ENCODE assay signal across 34 cellular contexts in the genomic region with DNA sequence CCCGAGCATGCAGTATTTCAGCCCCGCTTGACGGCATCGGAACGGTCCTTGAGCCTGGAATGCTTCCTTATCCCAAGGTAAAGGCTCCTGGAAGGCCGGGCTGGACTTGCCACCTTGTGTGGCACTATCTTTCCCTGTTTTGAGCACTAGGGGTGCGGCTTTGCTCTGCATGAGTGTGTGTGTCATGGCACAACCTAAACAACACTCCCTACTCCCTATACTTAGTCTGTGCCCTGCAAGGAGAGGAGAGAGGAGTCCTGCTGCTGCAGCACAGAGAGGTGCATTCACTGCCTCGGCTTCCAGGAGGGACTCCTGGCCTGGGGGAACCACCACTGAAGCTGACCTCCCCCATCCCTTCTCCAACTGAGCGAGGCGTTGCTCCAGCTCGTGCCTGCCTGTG.
"Had no signal": no experiment of that assay in that cellular context is flagged by ENCODE, and none has a peak within 500 bp of the region (broad histone marks: within the 10 kb centered on the region; RNA-seq: fewer than 3 reads in every experiment).

No MANE protein-coding gene starts in this region.

- H3K27ac ChIP-seq: adrenal gland, ascending aorta, body of pancreas, brain microvascular endothelial cell, breast epithelium, cardiac muscle cell had no signal

- FAIRE-seq: astrocyte, bronchial epithelial cell had no signal

- ATAC-seq: activated naive CD4-positive, alpha-beta T cell treated with anti-CD3 and anti-CD28 coated beads, Interleukin-2, amount 50 U/mL, for 72 hours; activated naive CD8-positive, alpha-beta T cell treated with anti-CD3 and anti-CD28 coated beads, Interleukin-2, amount 50 U/mL, for 24 hours; activated T-cell treated with anti-CD3 and anti-CD28 coated beads, Interleukin-2, amount 50 U/mL, for 4 hours; activated T-cell treated with anti-CD3 and anti-CD28 coated beads, Interleukin-2, amount 50 U/mL, for 72 hours; activated T-helper 17 cell treated with anti-CD3 and anti-CD28 coated beads, Interleukin-2, amount 50 U/mL, for 72 hours; body of pancreas had no signal

- H3K27me3 ChIP-seq: ascending aorta, brain microvascular endothelial cell, cardiac muscle cell had no signal

- H3K4me3 ChIP-seq: adrenal gland, ascending aorta, body of pancreas, breast epithelium, cardiac muscle cell had no signal

- DNase-seq: activated effector memory CD4-positive, alpha-beta T cell treated with anti-CD3 and anti-CD28 coated beads, Interleukin-2, amount 50 U/mL, for 16 hours; activated effector memory CD4-positive, alpha-beta T cell treated with Interleukin-2 at 50 U/mL for 16 hours; activated gamma-delta T cell; activated gamma-delta T cell treated with Interleukin-2 at 50 U/mL for 16 hours; activated naive CD4-positive, alpha-beta T cell; activated naive CD4-positive, alpha-beta T cell treated with anti-CD3 and anti-CD28 coated beads for 36 hours; activated naive CD4-positive, alpha-beta T cell treated with anti-CD3 and anti-CD28 coated beads, Interleukin-2, amount 10 ng/mL, durations not matched to agents 7 days and 5 days; activated naive CD4-positive, alpha-beta T cell treated with anti-CD3 and anti-CD28 coated beads, Interleukin-2, amount 50 U/mL, for 16 hours; activated naive CD4-positive, alpha-beta T cell treated with Interleukin-2 at 50 U/mL for 16 hours; activated naive CD8-positive, alpha-beta T cell treated with anti-CD3 and anti-CD28 coated beads for 36 hours; activated naive CD8-positive, alpha-beta T cell treated with anti-CD3 and anti-CD28 coated beads, Interleukin-2, amount 10 ng/mL, durations not matched to agents 7 days and 5 days; activated naive CD8-positive, alpha-beta T cell treated with anti-CD3 and anti-CD28 coated beads, Interleukin-2, amount 50 U/mL, for 24 hours; activated T-cell treated with anti-CD3 and anti-CD28 coated beads for 4 hours; activated T-cell treated with anti-CD3 and anti-CD28 coated beads, Interleukin-2, amount 50 U/mL, for 1 hour; activated T-cell treated with anti-CD3 and anti-CD28 coated beads, Interleukin-2, amount 50 U/mL, for 24 hours; activated T-cell treated with anti-CD3 and anti-CD28 coated beads, Interleukin-2, amount 50 U/mL, for 4 hours; activated T-cell treated with anti-CD3 and anti-CD28 coated beads, Interleukin-2, amount 50 U/mL, for 48 hours; activated T-cell treated with anti-CD3 and anti-CD28 coated beads, Interleukin-2, amount 50 U/mL, for 72 hours; adrenal gland; amniotic stem cell; amygdala; anterior cingulate cortex; body of pancreas; brain microvascular endothelial cell; caudate nucleus; central memory CD4-positive, alpha-beta T cell; cerebellar nuclear complex had no signal

- H3K9me3 ChIP-seq: adrenal gland, ascending aorta, body of pancreas, breast epithelium had no signal

- H3K4me1 ChIP-seq: adrenal gland, ascending aorta, body of pancreas, breast epithelium had no signal

- H3K36me3 ChIP-seq: adrenal gland, ascending aorta, brain microvascular endothelial cell, breast epithelium, cardiac muscle cell had no signal
